ENCODE assay signal across 9 cellular contexts in the genomic region with DNA sequence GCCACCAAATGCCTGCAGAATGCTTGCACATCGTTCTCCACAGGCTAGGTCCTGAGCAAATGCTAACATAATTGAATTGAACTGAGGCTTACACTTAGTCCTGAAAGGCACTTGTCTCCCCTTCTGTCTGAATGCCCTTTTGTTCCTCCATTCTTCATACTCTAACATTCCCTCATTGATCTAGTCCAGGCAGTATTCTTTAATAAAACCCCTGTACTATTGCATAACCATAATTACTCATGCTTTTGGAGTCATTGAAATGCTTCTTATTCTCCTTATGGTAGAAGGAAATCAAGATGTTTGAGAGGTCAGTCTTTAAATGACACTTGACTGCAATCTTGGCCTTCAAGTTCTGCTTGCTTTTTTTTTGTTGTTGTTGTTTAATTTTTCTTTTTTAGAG. TPM values are rescaled to one million over a fixed set of nuclear protein-coding genes. Genes with fewer than 3 reads are reported as not detected.
DNase-seq lines count a peak whose midpoint lies in the region; ATAC-seq, FAIRE-seq and TF ChIP-seq lines count a peak whose summit lies in the region.
"Had no signal": no experiment of that assay in that cellular context is flagged by ENCODE, and none has a peak within 500 bp of the region (broad histone marks: within the 10 kb centered on the region; RNA-seq: fewer than 3 reads in every experiment).

No MANE protein-coding gene starts in this region.

- no peaks in the 10 kb centered on the region for H3K9me3 ChIP-seq in HAP-1
- H3K9me3 ChIP-seq: psoas muscle had no signal

- POLR2A ChIA-PET in RWPE1 (lab: Yijun Ruan, JAX; ENCODE audit: low non-redundant PET) = interaction anchor here (0.6 kb wide), 1 partner anchor 313 kb away, joined by 6 read pairs; no protein-coding TSS in a partner anchor

- no peak for ATAC-seq in HG03135 (IDR thresholded peaks at IDR 0.05; ENCODE audit: unreplicated experiment)
- ATAC-seq: psoas muscle had no signal

- H3K4me1 ChIP-seq in HAP-1 = peaks cover 12% of the 10 kb centered on the region

- peak; percentile 29 to 79 for DNase-seq in HAP-1 (ENCODE audit: low spot score in 2 of 2)
- DNase-seq in RWPE1 (ENCODE audit: low spot score) = peak; percentile 61
- peak; percentile 77 for DNase-seq in fibroblast of mammary gland (ENCODE audit: low read depth)
- DNase-seq in posterior cingulate gyrus = no peak
- DNase-seq in frontal cortex (ENCODE audit: low spot score in 2 of 2) = no peak
- DNase-seq: cortex of kidney, psoas muscle had no signal

- in situ Hi-C loops in HAP-1 (cut with MboI; ENCODE audit: low sequenced_read_pairs) = no loop called here

- TF ChIP-seq CTCF in RWPE1 (conservative IDR thresholded peaks at IDR 0.05; ENCODE audit: low read depth) (no peak), fibroblast of mammary gland (conservative IDR thresholded peaks at IDR 0.05; ENCODE audit: control insufficient read depth, insufficient read depth, low read depth, low read length) (no peak)

- FAIRE-seq in frontal cortex (lab: Jason Lieb, UNC) = no peak

- H3K36me3 ChIP-seq in HAP-1 (replicated peaks) = peaks cover 33% of the 10 kb centered on the region

- H3K27ac ChIP-seq in RWPE1 = peak overlapping the region; percentile 91
- H3K27ac ChIP-seq in skin epidermis = peak overlapping the region in 12 of 21 experiments; percentile 65 to 88 (median 82)

- no peaks in the 10 kb centered on the region for H3K27me3 ChIP-seq in HAP-1 (ENCODE audit: low read depth)

- intact Hi-C loops in posterior cingulate gyrus (cut with DNase I) = no loop called here

- H3K4me3 ChIP-seq in HAP-1 (no peak overlapping the region), fibroblast of mammary gland (ENCODE audit: control insufficient read depth, low read depth, low read length) (no peak overlapping the region), skin epidermis (no peak overlapping the region)
- H3K4me3 ChIP-seq: psoas muscle had no signal

- CTCF ChIA-PET in RWPE1 (lab: Yijun Ruan, JAX) = no interaction called here

RNA-seq across cellular contexts. Expression of gene PI4K2A, which starts 7.1 kb away (rescaled TPM):
- 11.0 TPM for total RNA-seq in frontal cortex

RNA-seq across cellular contexts. Expression of gene MORN4, which starts 14.3 kb away (rescaled TPM):
- 35.5 TPM for total RNA-seq in frontal cortex

RNA-seq across cellular contexts. Expression of gene AVPI1, which starts 39.5 kb away (rescaled TPM):
- total RNA-seq in frontal cortex = 2.4 TPM

RNA-seq across cellular contexts. Expression of gene C10orf62, which starts 58.0 kb away (rescaled TPM):
- total RNA-seq in frontal cortex = not detected

Comparison
In these comparisons a context has a peak if more than half of its experiments do, and no peak if none do; other contexts are left out.
1. DNase-seq: peak in HAP-1 (2 of 2), RWPE1 (single experiment) and fibroblast of mammary gland (single experiment); none in posterior cingulate gyrus (0 of 10) and frontal cortex (0 of 2).